12 cellular contexts compared by ENCODE assay signal in genomic region chr20:1002682-1003561, GRCh38. TPM values are rescaled to one million over a fixed set of nuclear protein-coding genes. Genes with fewer than 3 reads are reported as not detected.
A peak's percentile ranks its signal among the peaks of the same experiment; 100 is the strongest.
DNase-seq lines count a peak whose midpoint lies in the region; ATAC-seq and TF ChIP-seq lines count a peak whose summit lies in the region.
"Had no signal": no experiment of that assay in that cellular context is flagged by ENCODE, and none has a peak within 500 bp of the region (broad histone marks: within the 10 kb centered on the region; RNA-seq: fewer than 3 reads in every experiment).

No MANE protein-coding gene starts in this region.

- H3K4me1 Mint-ChIP-seq in activated T-cell treated with anti-CD3 and anti-CD28 coated beads, Interleukin-2, amount 50 U/mL, for 24 hours (ENCODE audit: low read depth) = peaks cover 7% of the 10 kb centered on the region
- H3K4me1 Mint-ChIP-seq in activated CD8-positive, alpha-beta T cell treated with anti-CD3 and anti-CD28 coated beads for 36 hours (ENCODE audit: low read depth) = peaks cover 7% of the 10 kb centered on the region
- H3K4me1 Mint-ChIP-seq in stimulated activated memory B cell treated with anti-CD40 and anti-IgM and Interleukin-4, amounts not matched to agents 10 μg/mL and 1 μg/mL and 100 μg/mL, for 72 hours = peaks cover 9% of the 10 kb centered on the region

- CTCF ChIA-PET in activated CD8-positive, alpha-beta T cell treated with anti-CD3 and anti-CD28 coated beads for 36 hours (lab: Charles Lee) = interaction anchor here (1.0 kb wide), 1 partner anchor 24 kb away, joined by 3 read pairs; no protein-coding TSS in a partner anchor

- TF ChIP-seq CTCF in activated CD8-positive, alpha-beta T cell treated with anti-CD3 and anti-CD28 coated beads for 36 hours (IDR thresholded peaks at IDR 0.05) = no peak

- no peaks in the 10 kb centered on the region for H3K36me3 ChIP-seq in iPS-20b (ENCODE audit: insufficient read depth, low read depth, low read length)
- H3K36me3 ChIP-seq: BLaER1 treated with 17β-estradiol and CSF1 and Interleukin-3, amounts not matched to agents 10 nM and 100 nM; ovary; transverse colon had no signal

- intact Hi-C loops in activated CD8-positive, alpha-beta T cell treated with anti-CD3 and anti-CD28 coated beads for 36 hours (cut with micrococcal nuclease) = no loop called here

- no peak overlapping the region for H3K27ac ChIP-seq in iPS-20b (ENCODE audit: low read length)
- H3K27ac ChIP-seq: BLaER1 treated with 17β-estradiol and CSF1 and Interleukin-3, amounts not matched to agents 10 nM and 100 nM; ovary; transverse colon had no signal

- H3K9me3 Mint-ChIP-seq in activated T-cell treated with anti-CD3 and anti-CD28 coated beads, Interleukin-2, amount 50 U/mL, for 24 hours = no peaks in the 10 kb centered on the region
- no peaks in the 10 kb centered on the region for H3K9me3 Mint-ChIP-seq in activated CD8-positive, alpha-beta T cell treated with anti-CD3 and anti-CD28 coated beads for 36 hours
- H3K9me3 Mint-ChIP-seq in stimulated activated memory B cell treated with anti-CD40 and anti-IgM and Interleukin-4, amounts not matched to agents 10 μg/mL and 1 μg/mL and 100 μg/mL, for 72 hours = no peaks in the 10 kb centered on the region
- H3K9me3 Mint-ChIP-seq: immature natural killer cell had no signal

- POLR2A ChIA-PET in activated CD8-positive, alpha-beta T cell treated with anti-CD3 and anti-CD28 coated beads for 36 hours (lab: Charles Lee) = interaction anchor here (1.5 kb wide), 1 partner anchor 22 kb away, joined by 3 read pairs; no protein-coding TSS in a partner anchor

- ATAC-seq in activated CD8-positive, alpha-beta T cell treated with anti-CD3 and anti-CD28 coated beads for 36 hours = no peak
- ATAC-seq in stimulated activated memory B cell treated with anti-CD40 and anti-IgM and Interleukin-4, amounts not matched to agents 10 μg/mL and 1 μg/mL and 100 μg/mL, for 72 hours = no peak
- ATAC-seq in HG03469 (IDR thresholded peaks at IDR 0.05; ENCODE audit: unreplicated experiment) = no peak

- DNase-seq in activated T-cell treated with anti-CD3 and anti-CD28 coated beads, Interleukin-2, amount 50 U/mL, for 24 hours = no peak
- DNase-seq in activated T-cell treated with anti-CD3 and anti-CD28 coated beads, Interleukin-2, amount 50 U/mL, for 48 hours = no peak
- no peak for DNase-seq in activated CD8-positive, alpha-beta T cell treated with anti-CD3 and anti-CD28 coated beads for 36 hours
- DNase-seq in NCI-H1105 treated with DMSO at 0.1 percent for 48 hours (lab: John Stamatoyannopoulos, UW) = no peak
- DNase-seq in medulla oblongata (ENCODE audit: extremely low spot score) = no peak
- DNase-seq: immature natural killer cell, ovary, transverse colon had no signal

- no peaks in the 10 kb centered on the region for H3K9me3 ChIP-seq in iPS-20b (ENCODE audit: insufficient read depth, low read depth, low read length)
- H3K9me3 ChIP-seq: BLaER1 treated with 17β-estradiol and CSF1 and Interleukin-3, amounts not matched to agents 10 nM and 100 nM; ovary; transverse colon had no signal

- H3K4me3 Mint-ChIP-seq in activated T-cell treated with anti-CD3 and anti-CD28 coated beads, Interleukin-2, amount 50 U/mL, for 24 hours = peak overlapping the region; percentile 28
- peak overlapping the region; percentile 59 for H3K4me3 Mint-ChIP-seq in activated CD8-positive, alpha-beta T cell treated with anti-CD3 and anti-CD28 coated beads for 36 hours
- H3K4me3 Mint-ChIP-seq in stimulated activated memory B cell treated with anti-CD40 and anti-IgM and Interleukin-4, amounts not matched to agents 10 μg/mL and 1 μg/mL and 100 μg/mL, for 72 hours = peak overlapping the region; percentile 54

- H3K27me3 ChIP-seq in iPS-20b (ENCODE audit: insufficient read depth, low read length) = peaks cover 32% of the 10 kb centered on the region
- H3K27me3 ChIP-seq: BLaER1 treated with 17β-estradiol and CSF1 and Interleukin-3, amounts not matched to agents 10 nM and 100 nM; ovary had no signal

- peak overlapping the region; percentile 57 for H3K27ac Mint-ChIP-seq in activated T-cell treated with anti-CD3 and anti-CD28 coated beads, Interleukin-2, amount 50 U/mL, for 24 hours
- no peak overlapping the region for H3K27ac Mint-ChIP-seq in activated CD8-positive, alpha-beta T cell treated with anti-CD3 and anti-CD28 coated beads for 36 hours
- no peak overlapping the region for H3K27ac Mint-ChIP-seq in stimulated activated memory B cell treated with anti-CD40 and anti-IgM and Interleukin-4, amounts not matched to agents 10 μg/mL and 1 μg/mL and 100 μg/mL, for 72 hours
- H3K27ac Mint-ChIP-seq: immature natural killer cell had no signal

- H3K27me3 Mint-ChIP-seq in activated T-cell treated with anti-CD3 and anti-CD28 coated beads, Interleukin-2, amount 50 U/mL, for 24 hours = peaks cover 47% of the 10 kb centered on the region
- peaks cover 37% of the 10 kb centered on the region for H3K27me3 Mint-ChIP-seq in activated CD8-positive, alpha-beta T cell treated with anti-CD3 and anti-CD28 coated beads for 36 hours
- H3K27me3 Mint-ChIP-seq in stimulated activated memory B cell treated with anti-CD40 and anti-IgM and Interleukin-4, amounts not matched to agents 10 μg/mL and 1 μg/mL and 100 μg/mL, for 72 hours = peaks cover 55% of the 10 kb centered on the region

- H3K4me1 ChIP-seq in iPS-20b (ENCODE audit: insufficient read depth, low read length) = no peaks in the 10 kb centered on the region
- H3K4me1 ChIP-seq: BLaER1 treated with 17β-estradiol and CSF1 and Interleukin-3, amounts not matched to agents 10 nM and 100 nM had no signal

- H3K36me3 Mint-ChIP-seq in activated T-cell treated with anti-CD3 and anti-CD28 coated beads, Interleukin-2, amount 50 U/mL, for 24 hours (ENCODE audit: low read depth) = no peaks in the 10 kb centered on the region
- no peaks in the 10 kb centered on the region for H3K36me3 Mint-ChIP-seq in activated CD8-positive, alpha-beta T cell treated with anti-CD3 and anti-CD28 coated beads for 36 hours (ENCODE audit: low read depth)
- no peaks in the 10 kb centered on the region for H3K36me3 Mint-ChIP-seq in stimulated activated memory B cell treated with anti-CD40 and anti-IgM and Interleukin-4, amounts not matched to agents 10 μg/mL and 1 μg/mL and 100 μg/mL, for 72 hours

- peak overlapping the region; percentile 69 for H3K4me3 ChIP-seq in iPS-20b (ENCODE audit: low read length)
- H3K4me3 ChIP-seq: BLaER1 treated with 17β-estradiol and CSF1 and Interleukin-3, amounts not matched to agents 10 nM and 100 nM; ovary had no signal

- peak overlapping the region; percentile 65 for H3K9ac ChIP-seq in iPS-20b (ENCODE audit: low read depth, low read length)
- H3K9ac ChIP-seq: BLaER1 treated with 17β-estradiol and CSF1 and Interleukin-3, amounts not matched to agents 10 nM and 100 nM had no signal

RNA-seq across cellular contexts. Expression of gene RSPO4, which starts 0.8 kb away (rescaled TPM):
- total RNA-seq in activated CD8-positive, alpha-beta T cell treated with anti-CD3 and anti-CD28 coated beads for 36 hours = not detected
- total RNA-seq: transverse colon had no signal
